13 cellular contexts compared by ENCODE assay signal in genomic region chr6:110590821-110591351, GRCh38.
A peak's percentile ranks its signal among the peaks of the same experiment; 100 is the strongest.
DNase-seq lines count a peak whose midpoint lies in the region; ATAC-seq lines count a peak whose summit lies in the region.
"Had no signal": no experiment of that assay in that cellular context is flagged by ENCODE, and none has a peak within 500 bp of the region (broad histone marks: within the 10 kb centered on the region; RNA-seq: fewer than 3 reads in every experiment).

No MANE protein-coding gene starts in this region.

- intact Hi-C loops in activated T-helper 1 cell treated with anti-CD3 and anti-CD28 coated beads, Interleukin-12 subunit alpha, Interleukin-12 subunit beta, Interleukin-2, Interleukin-4 antibody, amounts not matched to agents 30 ng/mL and 10 ng/mL and 1 ng/mL, durations not matched to agents 14 hours and 24 hours and 36 hours (cut with micrococcal nuclease): loop anchor here (2.0 kb wide), 1 partner anchor 54 kb away; no protein-coding TSS in a partner anchor

- H3K36me3 Mint-ChIP-seq in activated T-helper 17 cell treated with anti-CD3 and anti-CD28 coated beads, Interleukin-2, amount 50 U/mL, for 72 hours (ENCODE audit: low read depth): no peaks in the 10 kb centered on the region
- H3K36me3 Mint-ChIP-seq in activated T-helper 1 cell treated with anti-CD3 and anti-CD28 coated beads, Interleukin-12 subunit alpha, Interleukin-12 subunit beta, Interleukin-2, Interleukin-4 antibody, amounts not matched to agents 30 ng/mL and 10 ng/mL and 1 ng/mL, durations not matched to agents 14 hours and 24 hours and 36 hours (ENCODE audit: low read depth): no peaks in the 10 kb centered on the region

- H3K4me3 Mint-ChIP-seq in activated T-helper 17 cell treated with anti-CD3 and anti-CD28 coated beads, Interleukin-2, amount 50 U/mL, for 72 hours: no peak overlapping the region
- H3K4me3 Mint-ChIP-seq in activated T-helper 1 cell treated with anti-CD3 and anti-CD28 coated beads, Interleukin-12 subunit alpha, Interleukin-12 subunit beta, Interleukin-2, Interleukin-4 antibody, amounts not matched to agents 30 ng/mL and 10 ng/mL and 1 ng/mL, durations not matched to agents 14 hours and 24 hours and 36 hours: no peak overlapping the region

- H3K4me1 Mint-ChIP-seq in activated T-helper 17 cell treated with anti-CD3 and anti-CD28 coated beads, Interleukin-2, amount 50 U/mL, for 72 hours: peaks cover 9% of the 10 kb centered on the region
- H3K4me1 Mint-ChIP-seq in activated T-helper 1 cell treated with anti-CD3 and anti-CD28 coated beads, Interleukin-12 subunit alpha, Interleukin-12 subunit beta, Interleukin-2, Interleukin-4 antibody, amounts not matched to agents 30 ng/mL and 10 ng/mL and 1 ng/mL, durations not matched to agents 14 hours and 24 hours and 36 hours (ENCODE audit: low read depth): peaks cover 14% of the 10 kb centered on the region

- H3K27ac Mint-ChIP-seq in activated T-helper 17 cell treated with anti-CD3 and anti-CD28 coated beads, Interleukin-2, amount 50 U/mL, for 72 hours: peak overlapping the region; percentile 55
- no peak overlapping the region for H3K27ac Mint-ChIP-seq in activated T-helper 1 cell treated with anti-CD3 and anti-CD28 coated beads, Interleukin-12 subunit alpha, Interleukin-12 subunit beta, Interleukin-2, Interleukin-4 antibody, amounts not matched to agents 30 ng/mL and 10 ng/mL and 1 ng/mL, durations not matched to agents 14 hours and 24 hours and 36 hours

- H3K9me3 Mint-ChIP-seq in activated T-helper 17 cell treated with anti-CD3 and anti-CD28 coated beads, Interleukin-2, amount 50 U/mL, for 72 hours: peaks cover 5% of the 10 kb centered on the region
- peaks cover 10% of the 10 kb centered on the region for H3K9me3 Mint-ChIP-seq in activated T-helper 1 cell treated with anti-CD3 and anti-CD28 coated beads, Interleukin-12 subunit alpha, Interleukin-12 subunit beta, Interleukin-2, Interleukin-4 antibody, amounts not matched to agents 30 ng/mL and 10 ng/mL and 1 ng/mL, durations not matched to agents 14 hours and 24 hours and 36 hours

- no peaks in the 10 kb centered on the region for H3K27me3 Mint-ChIP-seq in activated T-helper 17 cell treated with anti-CD3 and anti-CD28 coated beads, Interleukin-2, amount 50 U/mL, for 72 hours
- peaks cover 4% of the 10 kb centered on the region for H3K27me3 Mint-ChIP-seq in activated T-helper 1 cell treated with anti-CD3 and anti-CD28 coated beads, Interleukin-12 subunit alpha, Interleukin-12 subunit beta, Interleukin-2, Interleukin-4 antibody, amounts not matched to agents 30 ng/mL and 10 ng/mL and 1 ng/mL, durations not matched to agents 14 hours and 24 hours and 36 hours (ENCODE audit: insufficient read depth)

- ATAC-seq in HG02852 (IDR thresholded peaks at IDR 0.05; ENCODE audit: unreplicated experiment) (peak; percentile 49), HG02973 (IDR thresholded peaks at IDR 0.05; ENCODE audit: unreplicated experiment) (no peak)
- ATAC-seq in activated T-helper 17 cell treated with anti-CD3 and anti-CD28 coated beads, Interleukin-2, amount 50 U/mL, for 72 hours (replicated peaks): peak; percentile 90
- ATAC-seq: A549 had no signal

- DNase-seq in activated CD4-positive, alpha-beta T cell treated with anti-CD3 and anti-CD28 coated beads, Interleukin-2, amount 50 U/mL, for 48 hours: peak; percentile 22 to 46
- DNase-seq in activated CD4-positive, alpha-beta T cell treated with anti-CD3 and anti-CD28 coated beads, Interleukin-2, amount 50 U/mL, for 4 hours: no peak
- DNase-seq in stimulated activated CD4-positive, alpha-beta T cell treated with anti-CD3 and anti-CD28 coated beads, Interleukin-4, amount 100 ng/mL, for 24 hours: peak; percentile 35
- DNase-seq in inferior parietal cortex (ENCODE audit: extremely low spot score): no peak
- no peak for DNase-seq in activated T-helper 1 cell treated with anti-CD3 and anti-CD28 coated beads, Interleukin-12 subunit alpha, Interleukin-12 subunit beta, Interleukin-2, Interleukin-4 antibody, amounts not matched to agents 30 ng/mL and 10 ng/mL and 1 ng/mL, durations not matched to agents 14 hours and 24 hours and 36 hours (ENCODE audit: low spot score)
- DNase-seq: DMS53, NCI-H748 treated with DMSO at 0.1 percent for 48 hours, ovary, SJCRH30 had no signal

Comparison
In these comparisons a context has a peak if more than half of its experiments do, and no peak if none do; other contexts are left out.
1. DNase-seq: peak in activated CD4-positive, alpha-beta T cell treated with anti-CD3 and anti-CD28 coated beads, Interleukin-2, amount 50 U/mL, for 48 hours (2 of 2) and stimulated activated CD4-positive, alpha-beta T cell treated with anti-CD3 and anti-CD28 coated beads, Interleukin-4, amount 100 ng/mL, for 24 hours (single experiment); none in activated CD4-positive, alpha-beta T cell treated with anti-CD3 and anti-CD28 coated beads, Interleukin-2, amount 50 U/mL, for 4 hours (0 of 2), inferior parietal cortex (single experiment) and activated T-helper 1 cell treated with anti-CD3 and anti-CD28 coated beads, Interleukin-12 subunit alpha, Interleukin-12 subunit beta, Interleukin-2, Interleukin-4 antibody, amounts not matched to agents 30 ng/mL and 10 ng/mL and 1 ng/mL, durations not matched to agents 14 hours and 24 hours and 36 hours (single experiment).